In genomic region chr19:15555759-15556633, GRCh38 we compare ENCODE assay signal across 8 cellular contexts. TPM values are rescaled to one million over a fixed set of nuclear protein-coding genes. Genes with fewer than 3 reads are reported as not detected.
DNase-seq lines count a peak whose midpoint lies in the region; ATAC-seq and TF ChIP-seq lines count a peak whose summit lies in the region.

No MANE protein-coding gene starts in this region.

- H3K4me3 ChIP-seq in liver (ENCODE audit: low read depth in 1 of 3, low read length in 3 of 3): peak overlapping the region in 2 of 3 donors; percentile 7 to 24

- ATAC-seq in GM19035 (IDR thresholded peaks at IDR 0.05; ENCODE audit: unreplicated experiment) (peak; percentile 66), HG03521 (IDR thresholded peaks at IDR 0.05; ENCODE audit: unreplicated experiment) (peak; percentile 60)

- DNase-seq in AG09319 (ENCODE audit: extremely low read depth, low read depth): peak; percentile 66
- peak; percentile 87 for DNase-seq in NCI-H774 (lab: John Stamatoyannopoulos, UW)
- DNase-seq in activated CD4-positive, alpha-beta T cell treated with anti-CD3 and anti-CD28 coated beads, Interleukin-2, amount 50 U/mL, for 1 hour: peak; percentile 97
- DNase-seq in dermis blood vessel endothelial cell: peak; percentile 97
- peak; percentile 98 for DNase-seq in stimulated activated CD4-positive, alpha-beta T cell treated with anti-CD3 and anti-CD28 coated beads, Interleukin-4, amount 100 ng/mL, for 1 hour

- no peaks in the 10 kb centered on the region for H3K9me3 ChIP-seq in liver (ENCODE audit: control insufficient read depth in 4 of 4, low read length in 3 of 4)

- peak; percentile 92 to 94 for TF ChIP-seq RAD21 in liver (IDR thresholded peaks at IDR 0.05)

- TF ChIP-seq CTCF in AG09319 (IDR thresholded peaks at IDR 0.05; ENCODE audit: low read depth, low read length) (peak; percentile 83), liver (IDR thresholded peaks at IDR 0.05; ENCODE audit: low read depth, low read length, missing input control) (peak; percentile 84)

- H3K27me3 ChIP-seq in liver (ENCODE audit: control insufficient read depth in 4 of 4, insufficient read depth in 4 of 4, low read length in 3 of 4): no peaks in the 10 kb centered on the region

- H3K36me3 ChIP-seq in liver (ENCODE audit: control insufficient read depth in 4 of 4, insufficient read depth in 3 of 4, low read depth in 1 of 4, low read length in 3 of 4): no peaks in the 10 kb centered on the region

- peaks cover 5 to 17% (median 8%) of the 10 kb centered on the region in 4 donors for H3K4me1 ChIP-seq in liver (ENCODE audit: control insufficient read depth in 4 of 4, insufficient read depth in 4 of 4, low read length in 3 of 4)

- WGBS in liver: 1% methylated on average over 49 of the region's 49 CpGs

- H3K9ac ChIP-seq in liver (ENCODE audit: low read depth in 1 of 2, low read length in 2 of 2): peak overlapping the region in 1 of 2 donors; percentile 7

- peak overlapping the region; percentile 3 to 37 for H3K27ac ChIP-seq in liver (ENCODE audit: low read depth in 1 of 2, low read length in 2 of 2)

TF ChIP-seq in liver, 16 proteins besides CTCF, POLR2A, EP300 and RAD21:
- TF ChIP-seq YY1 (IDR thresholded peaks at IDR 0.05): peak; percentile 8
- TF ChIP-seq EGR1 (IDR thresholded peaks at IDR 0.05; ENCODE audit: low read depth in 2 of 2): peak in 1 of 2 donors; percentile 43
- TF ChIP-seq TAF1 (conservative IDR thresholded peaks at IDR 0.05): no peak
- TF ChIP-seq SP1 (IDR thresholded peaks at IDR 0.05): peak; percentile 50
- no peak for TF ChIP-seq HNF4G (IDR thresholded peaks at IDR 0.05)
- peak; percentile 30 to 41 for TF ChIP-seq HNF4A (conservative IDR thresholded peaks at IDR 0.05)
- peak; percentile 23 to 47 for TF ChIP-seq RXRA (IDR thresholded peaks at IDR 0.05)
- peak; percentile 26 for TF ChIP-seq MAX (IDR thresholded peaks at IDR 0.05)

RNA-seq across cellular contexts. Expression of gene CYP4F22, which starts 47.7 kb away (rescaled TPM):
- total RNA-seq in dermis blood vessel endothelial cell (not detected in 2 replicates), liver (1 to 10 TPM in 1 of 2 donors, under 1 TPM in 1; 0.42 to 2.1 TPM)
- polyA plus RNA-seq in liver: 1 to 10 TPM; 1.7 to 3.9 TPM

RNA-seq across cellular contexts. Expression of gene CYP4F8, which starts 59.0 kb away (rescaled TPM):
- total RNA-seq in dermis blood vessel endothelial cell (not detected in 2 replicates), liver (not detected)
- not detected for polyA plus RNA-seq in liver

Comparison
In these comparisons a context has a peak if more than half of its experiments do, and no peak if none do; other contexts are left out.
1. Peak in every context shown above with its lines: DNase-seq, ATAC-seq, H3K4me3 ChIP-seq and H3K27ac ChIP-seq.